ENCODE assay signal across 8 cellular contexts in genomic region chr11:33194455-33194854, GRCh38.
"Had no signal": no experiment of that assay in that cellular context is flagged by ENCODE, and none has a peak within 500 bp of the region (broad histone marks: within the 10 kb centered on the region; RNA-seq: fewer than 3 reads in every experiment).

No MANE protein-coding gene starts in this region.

- H3K9ac ChIP-seq: GM23248 had no signal

- DNase-seq: GM23248, GOT3, H7, HFFc6, KG1 had no signal

- H2AFZ ChIP-seq: GM23248 had no signal

- H3K9me3 ChIP-seq: HAP-1 had no signal

- H3K27ac ChIP-seq: GM23248 had no signal

- H3K27ac Mint-ChIP-seq: HFFc6, IgD-negative memory B cell had no signal

- ATAC-seq: HCT116 had no signal

- H3K36me3 ChIP-seq: HAP-1 had no signal

- H3K36me3 Mint-ChIP-seq: IgD-negative memory B cell had no signal

- H3K9me3 Mint-ChIP-seq: HFFc6, IgD-negative memory B cell had no signal

- H3K4me3 Mint-ChIP-seq: HFFc6, IgD-negative memory B cell had no signal

- H3K4me3 ChIP-seq: GM23248, HAP-1 had no signal

- H3K27me3 Mint-ChIP-seq: IgD-negative memory B cell had no signal

- H3K4me1 Mint-ChIP-seq: IgD-negative memory B cell had no signal
